In the genomic region with DNA sequence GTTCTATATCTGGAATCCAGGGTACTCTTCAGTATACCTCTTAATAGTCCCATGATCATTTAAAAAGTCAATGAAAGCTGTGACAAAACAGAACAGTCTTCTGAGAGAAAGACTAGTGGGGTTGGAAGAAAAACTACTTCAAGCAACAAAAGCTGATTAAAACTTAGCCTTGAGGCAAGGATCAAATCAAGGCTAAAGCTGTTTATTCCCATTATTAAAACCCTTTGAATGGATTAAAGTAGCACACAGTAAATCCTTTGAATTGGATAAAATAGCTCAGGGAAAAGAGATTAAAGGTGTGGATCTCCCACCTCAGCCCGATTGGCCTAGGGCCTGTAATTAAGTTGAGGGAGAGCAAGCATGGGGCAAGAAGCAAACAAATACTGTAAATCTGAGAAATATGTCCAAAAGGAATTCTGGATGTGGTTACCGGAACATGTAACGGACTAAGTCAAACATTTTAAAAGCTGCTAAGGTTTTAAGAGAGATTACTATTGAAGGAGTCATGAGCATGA, we compare ENCODE assay signal across 20 cellular contexts.
"Had no signal": no experiment of that assay in that cellular context is flagged by ENCODE, and none has a peak within 500 bp of the region (broad histone marks: within the 10 kb centered on the region; RNA-seq: fewer than 3 reads in every experiment).

No MANE protein-coding gene starts in this region.

- H3K9me2 ChIP-seq: SK-N-SH had no signal

- H3K4me1 ChIP-seq: Peyer's patch, SJCRH30 had no signal

- H3K27me3 ChIP-seq: adrenal gland, brain microvascular endothelial cell, MG63, Peyer's patch, SJCRH30 had no signal

- H3K9me3 ChIP-seq: adrenal gland, Peyer's patch, SJCRH30, SK-N-SH had no signal

- H3K4me3 ChIP-seq: adrenal gland, cardiac muscle cell, MG63, Peyer's patch, SJCRH30 had no signal

- H3K27ac ChIP-seq: adrenal gland, brain microvascular endothelial cell, cardiac muscle cell, KMS-11, Peyer's patch, RWPE1, SJCRH30, VCaP had no signal

- H3K36me3 ChIP-seq: adrenal gland, brain microvascular endothelial cell, cardiac muscle cell, MG63, Peyer's patch, SJCRH30 had no signal

- DNase-seq: activated CD4-positive, alpha-beta T cell treated with anti-CD3 and anti-CD28 coated beads, Interleukin-2, amount 50 U/mL, for 1 hour; activated CD8-positive, alpha-beta memory T cell treated with anti-CD3 and anti-CD28 coated beads, Interleukin-2, amount 50 U/mL, for 4 hours; activated gamma-delta T cell treated with Interleukin-2 at 50 U/mL for 16 hours; activated naive CD4-positive, alpha-beta T cell treated with anti-CD3 and anti-CD28 coated beads, Interleukin-2, amount 50 U/mL, for 16 hours; activated naive CD8-positive, alpha-beta T cell treated with anti-CD3 and anti-CD28 coated beads, Interleukin-2, amount 10 ng/mL, durations not matched to agents 7 days and 5 days; aorta; brain microvascular endothelial cell; NCI-H1417 treated with DMSO at 0.1 percent for 48 hours; NCI-H1694; NCI-H2029; Peyer's patch; Right ventricle myocardium superior had no signal

- H3K4me2 ChIP-seq: KMS-11, SK-N-SH had no signal

- H3K9ac ChIP-seq: KMS-11, SK-N-SH had no signal
